In the genomic region with DNA sequence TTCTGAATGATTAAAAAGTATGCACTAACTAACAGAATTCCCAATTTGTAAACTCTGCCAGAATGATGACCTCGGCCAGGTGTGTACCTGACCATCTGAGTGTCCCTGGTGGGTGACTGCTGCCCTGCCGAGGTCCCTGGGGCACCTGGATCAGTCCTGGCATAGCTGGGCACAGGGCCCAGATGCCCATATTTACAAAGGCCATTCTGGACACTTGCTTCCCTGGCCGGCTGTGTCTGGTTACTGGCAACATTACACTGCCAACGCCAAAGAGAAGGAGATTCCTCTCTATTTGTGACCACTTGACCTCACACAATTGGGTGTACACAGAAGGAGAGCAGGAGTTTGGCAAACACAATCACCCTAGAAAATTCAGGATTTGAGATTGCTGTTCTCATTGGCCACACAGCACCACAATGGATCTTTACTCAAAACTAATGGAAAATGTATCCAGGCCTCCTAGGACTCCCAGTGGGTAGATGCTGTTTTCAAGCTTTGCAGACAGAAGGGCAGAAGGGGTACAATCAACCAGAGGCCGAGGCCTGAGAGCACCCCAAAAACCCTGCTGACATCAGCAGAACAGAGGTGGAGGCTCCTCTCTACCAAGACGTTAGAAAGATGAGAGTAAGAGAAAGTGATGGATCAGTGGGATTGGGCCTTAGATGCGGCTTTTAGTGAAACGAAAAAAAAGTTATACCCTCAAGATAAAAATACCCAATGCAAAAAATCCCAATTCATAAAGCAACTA, we compare ENCODE assay signal across 22 cellular contexts. TPM values are rescaled to one million over a fixed set of nuclear protein-coding genes. Genes with fewer than 3 reads are reported as not detected.
"Had no signal": no experiment of that assay in that cellular context is flagged by ENCODE, and none has a peak within 500 bp of the region (broad histone marks: within the 10 kb centered on the region; RNA-seq: fewer than 3 reads in every experiment).

No MANE protein-coding gene starts in this region.

- H3K27ac ChIP-seq: breast epithelium, epithelial cell of prostate, prostate gland had no signal

- H3K36me3 Mint-ChIP-seq: activated CD4-positive, alpha-beta memory T cell treated with anti-CD3 and anti-CD28 coated beads for 36 hours; activated naive CD8-positive, alpha-beta T cell treated with anti-CD3 and anti-CD28 coated beads, Interleukin-2, amount 10 ng/mL, durations not matched to agents 7 days and 5 days had no signal

- FAIRE-seq: urothelium cell line had no signal

- H3K27me3 Mint-ChIP-seq: central memory CD8-positive, alpha-beta T cell had no signal

- H3K4me3 ChIP-seq: breast epithelium, gastroesophageal sphincter, prostate gland, tibial artery had no signal

- H3K27me3 ChIP-seq: breast epithelium, gastroesophageal sphincter, tibial artery had no signal

- DNase-seq: activated CD4-positive, alpha-beta memory T cell treated with anti-CD3 and anti-CD28 coated beads for 36 hours; activated CD4-positive, alpha-beta T cell treated with anti-CD3 and anti-CD28 coated beads for 48 hours; activated effector memory CD4-positive, alpha-beta T cell treated with Interleukin-2 at 50 U/mL for 16 hours; activated naive CD4-positive, alpha-beta T cell treated with anti-CD3 and anti-CD28 coated beads for 36 hours; activated naive CD8-positive, alpha-beta T cell treated with anti-CD3 and anti-CD28 coated beads, Interleukin-2, amount 10 ng/mL, durations not matched to agents 7 days and 5 days; activated T-cell treated with anti-CD3 and anti-CD28 coated beads, Interleukin-2, amount 50 U/mL, for 72 hours; amniotic stem cell; cortex of kidney; head of caudate nucleus; hypothalamus; midbrain; stimulated activated CD4-positive, alpha-beta T cell treated with anti-CD3 and anti-CD28 coated beads, Interleukin-12 subunit alpha, Interleukin-12 subunit beta, amount 100 ng/mL, for 4 hours; stimulated activated CD4-positive, alpha-beta T cell treated with anti-CD3 and anti-CD28 coated beads, Interleukin-1b, Interleukin-23, amount 100 ng/mL, for 48 hours; tibial artery had no signal

- H3K27ac Mint-ChIP-seq: activated CD4-positive, alpha-beta memory T cell treated with anti-CD3 and anti-CD28 coated beads for 36 hours; activated naive CD4-positive, alpha-beta T cell treated with anti-CD3 and anti-CD28 coated beads for 36 hours; activated naive CD8-positive, alpha-beta T cell treated with anti-CD3 and anti-CD28 coated beads, Interleukin-2, amount 10 ng/mL, durations not matched to agents 7 days and 5 days; activated T-cell treated with anti-CD3 and anti-CD28 coated beads, Interleukin-2, amount 50 U/mL, for 72 hours; stimulated activated naive CD8-positive, alpha-beta T cell treated with anti-CD3 and anti-CD28 coated beads, Interleukin-15, Interleukin-2, amounts not matched to agents 100 ng/mL and 50 ng/mL, for 24 hours had no signal

- H3K9me3 ChIP-seq: breast epithelium, gastroesophageal sphincter, prostate gland, tibial artery had no signal

- H3K4me1 Mint-ChIP-seq: central memory CD8-positive, alpha-beta T cell had no signal

- H3K4me1 ChIP-seq: breast epithelium, prostate gland had no signal

- ATAC-seq: activated T-cell treated with anti-CD3 and anti-CD28 coated beads, Interleukin-2, amount 50 U/mL, for 72 hours had no signal

- H3K4me3 Mint-ChIP-seq: activated CD4-positive, alpha-beta memory T cell treated with anti-CD3 and anti-CD28 coated beads for 36 hours; activated naive CD4-positive, alpha-beta T cell treated with anti-CD3 and anti-CD28 coated beads for 36 hours; activated naive CD8-positive, alpha-beta T cell treated with anti-CD3 and anti-CD28 coated beads, Interleukin-2, amount 10 ng/mL, durations not matched to agents 7 days and 5 days; activated T-cell treated with anti-CD3 and anti-CD28 coated beads, Interleukin-2, amount 50 U/mL, for 72 hours; central memory CD8-positive, alpha-beta T cell; neural crest cell; stimulated activated naive CD8-positive, alpha-beta T cell treated with anti-CD3 and anti-CD28 coated beads, Interleukin-15, Interleukin-2, amounts not matched to agents 100 ng/mL and 50 ng/mL, for 24 hours had no signal

- H3K9me3 Mint-ChIP-seq: activated CD4-positive, alpha-beta memory T cell treated with anti-CD3 and anti-CD28 coated beads for 36 hours; activated naive CD4-positive, alpha-beta T cell treated with anti-CD3 and anti-CD28 coated beads for 36 hours; activated naive CD8-positive, alpha-beta T cell treated with anti-CD3 and anti-CD28 coated beads, Interleukin-2, amount 10 ng/mL, durations not matched to agents 7 days and 5 days; activated T-cell treated with anti-CD3 and anti-CD28 coated beads, Interleukin-2, amount 50 U/mL, for 72 hours; central memory CD8-positive, alpha-beta T cell; neural crest cell; stimulated activated naive CD8-positive, alpha-beta T cell treated with anti-CD3 and anti-CD28 coated beads, Interleukin-15, Interleukin-2, amounts not matched to agents 100 ng/mL and 50 ng/mL, for 24 hours had no signal

- H3K36me3 ChIP-seq: breast epithelium, gastroesophageal sphincter, prostate gland, tibial artery had no signal

RNA-seq across cellular contexts. Expression of gene PXDN, which starts 58.3 kb away (rescaled TPM):
- total RNA-seq: activated CD4-positive, alpha-beta memory T cell treated with anti-CD3 and anti-CD28 coated beads for 36 hours had no signal
